In the genomic region with DNA sequence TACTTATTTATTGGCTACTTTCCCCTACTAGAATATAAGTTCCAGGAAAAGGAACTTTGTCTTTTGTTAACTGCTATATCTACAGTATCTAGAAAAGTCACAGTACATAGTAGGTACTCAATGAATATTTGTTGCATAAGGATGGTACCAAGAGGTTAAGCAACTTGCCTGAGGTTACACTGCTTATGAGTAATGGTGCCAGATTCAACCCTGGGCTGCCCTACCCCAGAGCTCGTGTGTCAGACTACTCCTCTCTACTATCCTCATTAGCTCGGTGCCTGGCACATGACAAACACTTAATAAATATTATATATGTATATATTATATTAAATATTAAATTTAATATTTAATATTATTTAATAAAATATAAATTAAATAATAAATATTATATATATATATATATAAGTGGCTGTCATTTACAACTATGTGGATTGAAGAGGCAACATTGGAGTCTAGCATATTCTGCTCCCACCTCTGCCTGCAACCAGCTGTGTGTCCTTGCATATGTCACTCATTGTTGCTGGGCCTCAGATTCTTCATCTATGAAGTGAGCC, we compare ENCODE assay signal across 17 cellular contexts. TPM values are rescaled to one million over a fixed set of nuclear protein-coding genes. Genes with fewer than 3 reads are reported as not detected.
DNase-seq lines count a peak whose midpoint lies in the region; ATAC-seq, FAIRE-seq and TF ChIP-seq lines count a peak whose summit lies in the region.
"Had no signal": no experiment of that assay in that cellular context is flagged by ENCODE, and none has a peak within 500 bp of the region (broad histone marks: within the 10 kb centered on the region; RNA-seq: fewer than 3 reads in every experiment).

No MANE protein-coding gene starts in this region.

- no peak overlapping the region for H3K14ac ChIP-seq in neuronal stem cell (ENCODE audit: low read length)

- FAIRE-seq in bronchial epithelial cell (lab: Jason Lieb, UNC), result no peak
- FAIRE-seq: GM12878, GM18507, K562 had no signal

- no peak overlapping the region for H2BK15ac ChIP-seq in neuronal stem cell (ENCODE audit: low read length)

- WGBS in neuronal stem cell (ENCODE audit: extremely low coverage in 2 of 2, insufficient read length in 2 of 2, insufficient replicate concordance in 1 of 2), 2 donors, result no CpG with 5 or more reads among the region's 2 CpGs

- H3K27me3 ChIP-seq in bronchial epithelial cell (ENCODE audit: control insufficient read depth, insufficient read depth, low read length), result no peaks in the 10 kb centered on the region
- no peaks in the 10 kb centered on the region for H3K27me3 ChIP-seq in neuronal stem cell (ENCODE audit: control insufficient read depth in 3 of 3, insufficient read depth in 3 of 3, low read depth in 1 of 3, low read length in 3 of 3)

- no peak for ATAC-seq in T-helper 17 cell
- no peak for ATAC-seq in stimulated activated effector memory CD8-positive, alpha-beta T cell treated with anti-CD3 and anti-CD28 coated beads, Interleukin-12 subunit alpha, Interleukin-12 subunit beta, amount 100 ng/mL, for 72 hours
- ATAC-seq in GM21515 (IDR thresholded peaks at IDR 0.05; ENCODE audit: unreplicated experiment), result no peak
- no peak for ATAC-seq in GM19324 (IDR thresholded peaks at IDR 0.05; ENCODE audit: low FRiP score, unreplicated experiment)
- ATAC-seq: GM12878, HCT116, K562 had no signal

- no peak overlapping the region for H4K8ac ChIP-seq in neuronal stem cell (ENCODE audit: low read depth, low read length)

- no peaks in the 10 kb centered on the region for H3K27me3 Mint-ChIP-seq in activated CD4-positive, alpha-beta T cell treated with anti-CD3 and anti-CD28 coated beads, Interleukin-2, amount 10 ng/mL, durations not matched to agents 24 days and 14 days
- H3K27me3 Mint-ChIP-seq in T-helper 17 cell, result no peaks in the 10 kb centered on the region
- H3K27me3 Mint-ChIP-seq: B cell; CD4-positive, alpha-beta T cell had no signal

- H4K91ac ChIP-seq in neuronal stem cell (ENCODE audit: low read depth, low read length, poor library complexity), result no peak overlapping the region

- H3K36me3 ChIP-seq in bronchial epithelial cell (ENCODE audit: control insufficient read depth, insufficient read depth, low read length), result peaks cover 4% of the 10 kb centered on the region
- peaks cover 3 to 94% of the 10 kb centered on the region in 2 donors for H3K36me3 ChIP-seq in neuronal stem cell (replicated peaks in 1 of 2; ENCODE audit: control insufficient read depth in 2 of 2, insufficient read depth in 2 of 2, low read length in 2 of 2)

- TF ChIP-seq CTCF in bronchial epithelial cell (IDR thresholded peaks at IDR 0.05; ENCODE audit: insufficient read depth, low read length, severe bottlenecking), result no peak

- no peaks in the 10 kb centered on the region for H3K79me1 ChIP-seq in neuronal stem cell (ENCODE audit: low read depth, low read length)

- no peak overlapping the region for H2BK12ac ChIP-seq in neuronal stem cell (ENCODE audit: low read length)

- no peak overlapping the region for H3K18ac ChIP-seq in neuronal stem cell (ENCODE audit: low read length)

- no peak overlapping the region for H2AK5ac ChIP-seq in neuronal stem cell (ENCODE audit: low read depth, low read length)

- peaks cover 61% of the 10 kb centered on the region for H3K36me3 Mint-ChIP-seq in activated CD4-positive, alpha-beta T cell treated with anti-CD3 and anti-CD28 coated beads, Interleukin-2, amount 10 ng/mL, durations not matched to agents 24 days and 14 days (ENCODE audit: low read depth)
- peaks cover 18% of the 10 kb centered on the region for H3K36me3 Mint-ChIP-seq in T-helper 17 cell (ENCODE audit: low read depth)
- peaks cover 81% of the 10 kb centered on the region for H3K36me3 Mint-ChIP-seq in stimulated activated effector memory CD8-positive, alpha-beta T cell treated with anti-CD3 and anti-CD28 coated beads, Interleukin-12 subunit alpha, Interleukin-12 subunit beta, amount 100 ng/mL, for 72 hours

- H2AFZ ChIP-seq in neuronal stem cell (ENCODE audit: low read length), result no peak overlapping the region

- no peak overlapping the region for H3K4me3 Mint-ChIP-seq in activated CD4-positive, alpha-beta T cell treated with anti-CD3 and anti-CD28 coated beads, Interleukin-2, amount 10 ng/mL, durations not matched to agents 24 days and 14 days
- H3K4me3 Mint-ChIP-seq in T-helper 17 cell, result no peak overlapping the region
- no peak overlapping the region for H3K4me3 Mint-ChIP-seq in stimulated activated effector memory CD8-positive, alpha-beta T cell treated with anti-CD3 and anti-CD28 coated beads, Interleukin-12 subunit alpha, Interleukin-12 subunit beta, amount 100 ng/mL, for 72 hours
- H3K4me3 Mint-ChIP-seq: B cell; CD4-positive, alpha-beta T cell had no signal

- H3K27ac Mint-ChIP-seq in activated CD4-positive, alpha-beta T cell treated with anti-CD3 and anti-CD28 coated beads, Interleukin-2, amount 10 ng/mL, durations not matched to agents 24 days and 14 days, result peak overlapping the region; percentile 13
- H3K27ac Mint-ChIP-seq in T-helper 17 cell, result peak overlapping the region; percentile 72
- peak overlapping the region; percentile 1 for H3K27ac Mint-ChIP-seq in stimulated activated effector memory CD8-positive, alpha-beta T cell treated with anti-CD3 and anti-CD28 coated beads, Interleukin-12 subunit alpha, Interleukin-12 subunit beta, amount 100 ng/mL, for 72 hours
- H3K27ac Mint-ChIP-seq: B cell; CD4-positive, alpha-beta T cell had no signal

- intact Hi-C loops in activated CD4-positive, alpha-beta T cell treated with anti-CD3 and anti-CD28 coated beads, Interleukin-2, amount 10 ng/mL, durations not matched to agents 24 days and 14 days (cut with micrococcal nuclease), result no loop called here

- H3K27ac ChIP-seq in neuronal stem cell (replicated peaks; ENCODE audit: low read length), result no peak overlapping the region

- no peaks in the 10 kb centered on the region for H3K4me1 Mint-ChIP-seq in activated CD4-positive, alpha-beta T cell treated with anti-CD3 and anti-CD28 coated beads, Interleukin-2, amount 10 ng/mL, durations not matched to agents 24 days and 14 days
- peaks cover 2% of the 10 kb centered on the region for H3K4me1 Mint-ChIP-seq in T-helper 17 cell
- H3K4me1 Mint-ChIP-seq in stimulated activated effector memory CD8-positive, alpha-beta T cell treated with anti-CD3 and anti-CD28 coated beads, Interleukin-12 subunit alpha, Interleukin-12 subunit beta, amount 100 ng/mL, for 72 hours, result no peaks in the 10 kb centered on the region
- H3K4me1 Mint-ChIP-seq: B cell had no signal

- no peaks in the 10 kb centered on the region for H3K4me1 ChIP-seq in neuronal stem cell (ENCODE audit: control insufficient read depth in 2 of 2, insufficient read depth in 1 of 2, low read depth in 1 of 2, low read length in 2 of 2)

- H3K9ac ChIP-seq in neuronal stem cell (ENCODE audit: low read depth, low read length, poor library complexity), result no peak overlapping the region

- no peak for DNase-seq in activated CD4-positive, alpha-beta T cell treated with anti-CD3 and anti-CD28 coated beads, Interleukin-2, amount 10 ng/mL, durations not matched to agents 24 days and 14 days
- no peak for DNase-seq in activated CD4-positive, alpha-beta T cell treated with anti-CD3 and anti-CD28 coated beads, Interleukin-2, amount 50 U/mL, for 4 hours
- no peak for DNase-seq in T-helper 17 cell
- DNase-seq in bronchial epithelial cell (ENCODE audit: low read depth), result peak; percentile 35
- DNase-seq in stimulated activated effector memory CD8-positive, alpha-beta T cell treated with anti-CD3 and anti-CD28 coated beads, Interleukin-12 subunit alpha, Interleukin-12 subunit beta, amount 100 ng/mL, for 72 hours (ENCODE audit: low spot score in 2 of 2), result no peak
- DNase-seq in neuronal stem cell (ENCODE audit: low spot score), result no peak
- DNase-seq: C1 segment of cervical spinal cord; Calu3; CD4-positive, alpha-beta T cell; DMS 273 treated with DMSO at 0.1 percent for 48 hours had no signal

- no peaks in the 10 kb centered on the region for H3K9me3 Mint-ChIP-seq in activated CD4-positive, alpha-beta T cell treated with anti-CD3 and anti-CD28 coated beads, Interleukin-2, amount 10 ng/mL, durations not matched to agents 24 days and 14 days
- H3K9me3 Mint-ChIP-seq in stimulated activated effector memory CD8-positive, alpha-beta T cell treated with anti-CD3 and anti-CD28 coated beads, Interleukin-12 subunit alpha, Interleukin-12 subunit beta, amount 100 ng/mL, for 72 hours, result no peaks in the 10 kb centered on the region
- H3K9me3 Mint-ChIP-seq: CD4-positive, alpha-beta T cell had no signal

- no peaks in the 10 kb centered on the region for H3K9me3 ChIP-seq in T-helper 17 cell (ENCODE audit: control insufficient read depth, low read length, poor library complexity, severe bottlenecking)
- no peaks in the 10 kb centered on the region for H3K9me3 ChIP-seq in neuronal stem cell (replicated peaks in 1 of 2; ENCODE audit: control insufficient read depth in 2 of 2, insufficient read depth in 1 of 2, low read depth in 1 of 2, low read length in 2 of 2)

- no peak overlapping the region for H2BK120ac ChIP-seq in neuronal stem cell (ENCODE audit: low read depth, low read length)

- H2BK5ac ChIP-seq in neuronal stem cell (ENCODE audit: low read length), result no peak overlapping the region

- H3K4ac ChIP-seq in neuronal stem cell (ENCODE audit: low read length), result no peak overlapping the region

- no peak overlapping the region for H3K23ac ChIP-seq in neuronal stem cell (ENCODE audit: low read depth, low read length, poor library complexity)

- H3K4me3 ChIP-seq in bronchial epithelial cell (ENCODE audit: low read depth, low read length) (no peak overlapping the region), neuronal stem cell (ENCODE audit: low read length in 2 of 2) (no peak overlapping the region)
- H3K4me3 ChIP-seq: GM12878, K562 had no signal

- no peak overlapping the region for H3K4me2 ChIP-seq in neuronal stem cell (ENCODE audit: insufficient read depth, low read length, poor library complexity, severe bottlenecking)

RNA-seq across cellular contexts. Expression of a gene that starts 25.4 kb away (rescaled TPM):
- 46.4 and 47.4 TPM in 2 replicates for total RNA-seq in activated CD4-positive, alpha-beta T cell treated with anti-CD3 and anti-CD28 coated beads, Interleukin-2, amount 10 ng/mL, durations not matched to agents 24 days and 14 days
- total RNA-seq in T-helper 17 cell, result 10 to 100 TPM; 12.1 to 12.2 TPM
- total RNA-seq in bronchial epithelial cell, result 4.9 and 9.2 TPM in 2 replicates
- 3.0 TPM for polyA plus RNA-seq in neuronal stem cell (2013, experiment 1 of 2)
- polyA plus RNA-seq in neuronal stem cell (2013, experiment 2 of 2), result 2.9 TPM

Comparison
In these comparisons a context has a peak if more than half of its experiments do, and no peak if none do; other contexts are left out.
1. H3K27ac Mint-ChIP-seq: peak in every context shown above with its lines; median percentile 72 in T-helper 17 cell; 13 in activated CD4-positive, alpha-beta T cell treated with anti-CD3 and anti-CD28 coated beads, Interleukin-2, amount 10 ng/mL, durations not matched to agents 24 days and 14 days; 1 in stimulated activated effector memory CD8-positive, alpha-beta T cell treated with anti-CD3 and anti-CD28 coated beads, Interleukin-12 subunit alpha, Interleukin-12 subunit beta, amount 100 ng/mL, for 72 hours.